Comparison of ENCODE assay signal across 9 cellular contexts in the genomic region with DNA sequence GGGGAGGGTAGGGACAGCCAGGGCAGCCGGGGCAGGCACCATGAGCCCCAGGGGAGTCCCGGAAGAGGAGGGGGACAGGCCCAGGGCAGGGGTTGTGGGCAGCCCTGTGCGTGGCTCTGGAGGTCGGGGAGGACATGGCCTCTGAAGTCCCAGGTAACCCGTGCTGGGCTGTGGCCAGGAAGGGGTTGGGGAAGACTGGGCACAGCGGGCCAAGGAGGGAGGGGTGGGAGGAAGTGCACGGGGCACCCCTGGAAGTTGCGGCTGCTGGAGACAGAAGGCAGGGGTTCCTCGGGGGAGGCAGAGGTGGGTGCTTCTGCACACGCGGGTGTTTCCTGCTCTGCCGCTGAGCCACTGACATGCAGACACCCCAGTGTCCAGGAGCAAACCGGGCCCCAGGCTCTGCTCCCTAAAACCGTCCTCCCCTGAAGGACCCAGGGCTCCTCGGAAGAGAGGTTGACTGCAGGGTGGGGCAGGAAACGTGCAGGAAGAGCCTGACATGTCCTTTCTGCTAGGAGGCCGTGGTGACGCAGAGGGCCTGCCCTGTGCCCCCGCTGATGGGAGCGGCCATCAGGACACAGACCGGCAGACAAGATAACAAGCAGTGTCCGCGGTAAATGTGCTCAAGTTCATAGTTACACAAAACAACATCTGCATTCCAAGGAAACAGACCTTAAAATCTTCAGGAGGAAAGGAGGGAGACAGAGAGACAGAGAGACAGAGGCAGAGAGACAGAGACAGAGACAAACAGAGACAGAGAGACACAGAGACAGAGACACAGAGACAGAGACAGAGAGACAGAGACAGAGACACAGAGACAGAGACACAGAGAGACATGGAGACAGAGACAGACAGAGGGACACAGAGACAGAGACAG. TPM values are rescaled to one million over a fixed set of nuclear protein-coding genes. Genes with fewer than 3 reads are reported as not detected.
DNase-seq lines count a peak whose midpoint lies in the region; ATAC-seq and TF ChIP-seq lines count a peak whose summit lies in the region.
"Had no signal": no experiment of that assay in that cellular context is flagged by ENCODE, and none has a peak within 500 bp of the region (broad histone marks: within the 10 kb centered on the region; RNA-seq: fewer than 3 reads in every experiment).

No MANE protein-coding gene starts in this region.

- dilution Hi-C loops in mammary epithelial cell (cut with HindIII; ENCODE audit: low sequenced_read_pairs) = loop anchor here (5.0 kb wide), 2 partner anchors 58 to 102 kb away; no protein-coding TSS in a partner anchor

- no peak for TF ChIP-seq CTCF in CD8-positive, alpha-beta T cell (IDR thresholded peaks at IDR 0.05)
- TF ChIP-seq CTCF in WTC11 (IDR thresholded peaks at IDR 0.05) (no peak), nephron progenitor cell (IDR thresholded peaks at IDR 0.05) (no peak), mammary epithelial cell (conservative IDR thresholded peaks at IDR 0.05 in 1 of 2, IDR thresholded peaks at IDR 0.05 in 1 of 2; ENCODE audit: extremely low read depth in 1 of 2, insufficient read depth in 1 of 2, low read depth in 1 of 2, low read length in 2 of 2) (no peak)

- no peaks in the 10 kb centered on the region for H3K79me2 ChIP-seq in mammary epithelial cell (ENCODE audit: insufficient read depth, low read length)

- H3K9ac ChIP-seq in mammary epithelial cell (ENCODE audit: insufficient read depth, low read length) = no peak overlapping the region

- peaks cover 60% of the 10 kb centered on the region for H3K4me1 ChIP-seq in CD8-positive, alpha-beta T cell (ENCODE audit: insufficient read depth, low read length)
- H3K4me1 ChIP-seq in mammary epithelial cell (ENCODE audit: insufficient read depth, low read length) = peaks cover 12% of the 10 kb centered on the region

- no peak overlapping the region for H2AFZ ChIP-seq in mammary epithelial cell (ENCODE audit: low read depth, low read length)

- BruUV-seq in mammary epithelial cell (replicated peaks; lab: Mats Ljungman, UMichigan) = no TSS peak

- H3K27me3 ChIP-seq in CD8-positive, alpha-beta T cell (ENCODE audit: insufficient read depth, low read length) = no peaks in the 10 kb centered on the region
- H3K27me3 ChIP-seq in mammary epithelial cell (ENCODE audit: insufficient read depth, low read length) = no peaks in the 10 kb centered on the region

- H3K36me3 ChIP-seq in CD8-positive, alpha-beta T cell (ENCODE audit: insufficient read depth, low read length) = no peaks in the 10 kb centered on the region
- peaks cover 6% of the 10 kb centered on the region for H3K36me3 ChIP-seq in mammary epithelial cell (ENCODE audit: insufficient read depth, low read length)

- no peaks in the 10 kb centered on the region for H4K20me1 ChIP-seq in mammary epithelial cell (ENCODE audit: insufficient read depth, low read length)

- no peaks in the 10 kb centered on the region for H3K36me3 Mint-ChIP-seq in CD8-positive, alpha-beta T cell
- H3K36me3 Mint-ChIP-seq in WTC11 (no peaks in the 10 kb centered on the region), nephron progenitor cell (ENCODE audit: low read depth) (no peaks in the 10 kb centered on the region)

- no peak overlapping the region for H3K27ac ChIP-seq in CD8-positive, alpha-beta T cell (ENCODE audit: low read depth, low read length)
- no peak overlapping the region for H3K27ac ChIP-seq in mammary epithelial cell (ENCODE audit: insufficient read depth, low read depth, low read length)

- H3K27me3 Mint-ChIP-seq in CD8-positive, alpha-beta T cell (ENCODE audit: low read depth) = no peaks in the 10 kb centered on the region
- peaks cover 2% of the 10 kb centered on the region; the same call in 1 of the 2 replicates for H3K27me3 Mint-ChIP-seq in WTC11 (ENCODE audit: low read depth)
- H3K27me3 Mint-ChIP-seq in nephron progenitor cell (ENCODE audit: low read depth, poor library complexity) = peaks cover 5% of the 10 kb centered on the region

- intact Hi-C loops in CD8-positive, alpha-beta T cell (cut with DNase I, micrococcal nuclease) = no loop called here
- intact Hi-C loops in mammary epithelial cell (cut with micrococcal nuclease) = no loop called here

- DNase-seq in CD8-positive, alpha-beta T cell = peak in 5 of 7 experiments; percentile 39 to 76 (median 55)
- DNase-seq in WTC11 (ENCODE audit: low spot score) (no peak), dermis microvascular lymphatic vessel endothelial cell (ENCODE audit: low read depth in 2 of 2) (peak; percentile 40 to 43), nephron progenitor cell (no peak), kidney tubule cell (ENCODE audit: low spot score) (no peak), HPDE6-E6E7 (ENCODE audit: extremely low spot score) (no peak), mammary epithelial cell (no peak)

- H3K4me1 Mint-ChIP-seq in CD8-positive, alpha-beta T cell (ENCODE audit: low read depth) = peaks cover 54% of the 10 kb centered on the region
- H3K4me1 Mint-ChIP-seq in WTC11 (no peaks in the 10 kb centered on the region), nephron progenitor cell (peaks cover 37% of the 10 kb centered on the region)

- no peaks in the 10 kb centered on the region for H3K9me3 Mint-ChIP-seq in CD8-positive, alpha-beta T cell
- H3K9me3 Mint-ChIP-seq in WTC11 (no peaks in the 10 kb centered on the region), nephron progenitor cell (no peaks in the 10 kb centered on the region)

- POLR2A ChIA-PET in CD8-positive, alpha-beta T cell (lab: Charles Lee) = no interaction called here
- POLR2A ChIA-PET in WTC11 (lab: Charles Lee) = no interaction called here

- peak overlapping the region; percentile 21 for H3K4me3 ChIP-seq in CD8-positive, alpha-beta T cell (ENCODE audit: low read depth, low read length)
- no peak overlapping the region for H3K4me3 ChIP-seq in mammary epithelial cell (replicated peaks in 1 of 3; ENCODE audit: insufficient read depth in 1 of 3, low read depth in 2 of 3, low read length in 3 of 3)
- H3K4me3 ChIP-seq: coronary artery had no signal

- peak; percentile 49 for ATAC-seq in CD8-positive, alpha-beta T cell
- ATAC-seq in WTC11 (no peak), HG02759 (IDR thresholded peaks at IDR 0.05; ENCODE audit: unreplicated experiment) (no peak)

- in situ Hi-C loops in mammary epithelial cell (cut with MboI; ENCODE audit: low sequenced_read_pairs in 2 of 2) = no loop called here

- WGBS in mammary epithelial cell (ENCODE audit: low coverage, missing lambda C conversion rate) = 90% methylated on average over 10 of the region's 23 CpGs

- no peak overlapping the region for H3K4me2 ChIP-seq in mammary epithelial cell (ENCODE audit: insufficient read depth, low read depth, low read length)

- peak overlapping the region; percentile 87 for H3K27ac Mint-ChIP-seq in CD8-positive, alpha-beta T cell
- H3K27ac Mint-ChIP-seq in WTC11 (peak overlapping the region; percentile 11; the same call in 1 of the 2 replicates), nephron progenitor cell (peak overlapping the region; percentile 41)

- peak overlapping the region; percentile 80 for H3K4me3 Mint-ChIP-seq in CD8-positive, alpha-beta T cell
- H3K4me3 Mint-ChIP-seq in WTC11 (no peak overlapping the region), nephron progenitor cell (peak overlapping the region; percentile 13)

- CTCF ChIA-PET in CD8-positive, alpha-beta T cell (lab: Charles Lee) = no interaction called here
- CTCF ChIA-PET in WTC11 (lab: Charles Lee) = no interaction called here
- CTCF ChIA-PET in mammary epithelial cell (lab: Charles Lee; ENCODE audit: low non-redundant PET) = no interaction called here

- no peaks in the 10 kb centered on the region for H3K9me3 ChIP-seq in CD8-positive, alpha-beta T cell (ENCODE audit: low read length)
- H3K9me3 ChIP-seq in mammary epithelial cell (replicated peaks; ENCODE audit: insufficient read depth, low read length) = no peaks in the 10 kb centered on the region

RNA-seq across cellular contexts. Expression of gene TNNI2, which starts 5.7 kb away (rescaled TPM):
- total RNA-seq in CD8-positive, alpha-beta T cell = under 1 TPM in 1 of 2 experiments, not detected in 1; 0.60 TPM
- total RNA-seq in WTC11 (2021) (0.41 TPM in 1 of 3 replicates, not detected in the others), dermis microvascular lymphatic vessel endothelial cell (not detected in 2 replicates), mammary epithelial cell (10 to 100 TPM in 1 of 2 donors, 1 to 10 TPM in 1; 8.8 to 44.7 TPM)
- 34.8 TPM for polyA plus RNA-seq in mammary epithelial cell
- 4.3 TPM for polyA minus RNA-seq in mammary epithelial cell

RNA-seq across cellular contexts. Expression of gene LSP1, which starts 8.4 kb away (rescaled TPM):
- 100 to 1,000 TPM; 190 to 191 TPM for total RNA-seq in CD8-positive, alpha-beta T cell
- total RNA-seq in WTC11 (2021) (0.77 to 1.7 TPM (median 1.0 TPM) in 3 replicates), dermis microvascular lymphatic vessel endothelial cell (under 0.01 TPM in 2 replicates), mammary epithelial cell (1 to 10 TPM in 1 of 2 donors, under 1 TPM in 1; 0.17 to 2.0 TPM)
- polyA plus RNA-seq in mammary epithelial cell = not detected
- not detected for polyA minus RNA-seq in mammary epithelial cell

RNA-seq across cellular contexts. Expression of gene SYT8, which starts 9.7 kb away (rescaled TPM):
- total RNA-seq in CD8-positive, alpha-beta T cell = not detected
- total RNA-seq in WTC11 (2021) (0.37 TPM in 1 of 3 replicates, not detected in the others), dermis microvascular lymphatic vessel endothelial cell (under 0.01 and 0.13 TPM in 2 replicates), mammary epithelial cell (100 to 1,000 TPM; 103 to 209 TPM)
- polyA plus RNA-seq in mammary epithelial cell = 57.2 TPM
- polyA minus RNA-seq in mammary epithelial cell = 4.9 TPM

RNA-seq across cellular contexts. Expression of gene PRR33, which starts 47.2 kb away (rescaled TPM):
- not detected for total RNA-seq in CD8-positive, alpha-beta T cell
- total RNA-seq in WTC11 (2021) (not detected in 3 replicates), dermis microvascular lymphatic vessel endothelial cell (not detected in 2 replicates), mammary epithelial cell (not detected)
- not detected for polyA plus RNA-seq in mammary epithelial cell
- polyA minus RNA-seq in mammary epithelial cell = not detected

Comparison
In these comparisons a context has a peak if more than half of its experiments do, and no peak if none do; other contexts are left out.
1. DNase-seq: peak in CD8-positive, alpha-beta T cell (5 of 7) and dermis microvascular lymphatic vessel endothelial cell (2 of 2); none in WTC11 (single experiment), nephron progenitor cell (single experiment), kidney tubule cell (single experiment), HPDE6-E6E7 (single experiment) and mammary epithelial cell (single experiment).
2. H3K27ac Mint-ChIP-seq: peak in every context shown above with its lines; median percentile 87 in CD8-positive, alpha-beta T cell; 41 in nephron progenitor cell; 11 in WTC11.
3. RNA of gene LSP1, which starts 8.4 kb away (total RNA-seq): 190 to 191 TPM in CD8-positive, alpha-beta T cell; 0.17 to 2.0 TPM in mammary epithelial cell, 0.77 to 1.7 TPM in WTC11 and under 0.01 TPM in dermis microvascular lymphatic vessel endothelial cell; every median in the first group is over 10 times any median in the second.
4. RNA of gene SYT8, which starts 9.7 kb away (total RNA-seq): 103 to 209 TPM in mammary epithelial cell; 0.37 TPM in WTC11, not detected in CD8-positive, alpha-beta T cell and under 0.01 to 0.13 TPM in dermis microvascular lymphatic vessel endothelial cell; every median in the first group is over 10 times any median in the second.